Comparison of ENCODE assay signal across 27 cellular contexts in the genomic region with DNA sequence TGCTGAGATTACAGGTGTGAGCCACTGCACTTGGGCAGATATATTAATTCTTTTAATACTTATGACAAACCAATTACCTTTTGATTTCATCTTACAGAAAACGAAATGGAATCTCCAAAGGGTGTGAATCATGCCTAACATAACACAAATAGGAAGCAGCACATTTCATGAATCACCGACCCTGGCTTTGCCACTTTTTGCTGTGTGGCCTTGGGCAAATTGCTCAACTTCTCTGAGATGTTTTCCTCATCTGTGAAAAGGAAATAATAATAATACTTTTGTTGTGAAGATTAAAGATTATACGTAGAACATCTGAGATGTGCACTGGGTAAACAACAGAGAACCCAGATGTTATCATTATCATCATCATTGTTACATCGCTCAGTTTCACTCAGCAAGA. TPM values are rescaled to one million over a fixed set of nuclear protein-coding genes. Genes with fewer than 3 reads are reported as not detected.
A peak's percentile ranks its signal among the peaks of the same experiment; 100 is the strongest.
DNase-seq lines count a peak whose midpoint lies in the region; ATAC-seq, FAIRE-seq and TF ChIP-seq lines count a peak whose summit lies in the region.
"Had no signal": no experiment of that assay in that cellular context is flagged by ENCODE, and none has a peak within 500 bp of the region (broad histone marks: within the 10 kb centered on the region; RNA-seq: fewer than 3 reads in every experiment).

No MANE protein-coding gene starts in this region.

- no peak overlapping the region for H3K4me3 ChIP-seq in breast epithelium
- no peak overlapping the region for H3K4me3 ChIP-seq in K562
- no peak overlapping the region for H3K4me3 ChIP-seq in fibroblast of mammary gland (ENCODE audit: control insufficient read depth, low read depth, low read length)
- H3K4me3 ChIP-seq: BLaER1, SJSA1 had no signal

- no peaks in the 10 kb centered on the region for H3K79me2 ChIP-seq in K562 (ENCODE audit: control insufficient read depth, insufficient read depth, low read length)

- BruUV-seq in MCF 10A (replicated peaks; lab: Mats Ljungman, UMichigan), result no TSS peak
- no TSS peak for BruUV-seq in K562 (replicated peaks; lab: Mats Ljungman, UMichigan)

- TF ChIP-seq CTCF in MCF 10A (IDR thresholded peaks at IDR 0.05; ENCODE audit: unreplicated experiment) (no peak), breast epithelium (IDR thresholded peaks at IDR 0.05) (no peak), K562 (IDR thresholded peaks at IDR 0.05 in 2 of 3, conservative IDR thresholded peaks at IDR 0.05 in 1 of 3; ENCODE audit: insufficient read depth in 2 of 3, low read depth in 1 of 3, low read length in 3 of 3) (no peak), fibroblast of mammary gland (conservative IDR thresholded peaks at IDR 0.05; ENCODE audit: control insufficient read depth, insufficient read depth, low read depth, low read length) (no peak), CD14-positive monocyte (IDR thresholded peaks at IDR 0.05) (no peak)

- no peaks in the 10 kb centered on the region for H3K36me3 Mint-ChIP-seq in MCF 10A (ENCODE audit: insufficient read depth, unreplicated experiment)
- H3K36me3 Mint-ChIP-seq in CD14-positive monocyte, result no peaks in the 10 kb centered on the region

- no peak overlapping the region for H3K27ac ChIP-seq in breast epithelium
- no peak overlapping the region for H3K27ac ChIP-seq in K562 (ENCODE audit: extremely low read depth, low read depth, low read length)
- H3K27ac ChIP-seq: BLaER1, PC-9, SJSA1 had no signal

- no peaks in the 10 kb centered on the region for H4K20me1 ChIP-seq in K562 (replicated peaks; ENCODE audit: control insufficient read depth, insufficient read depth, low read length)
- H4K20me1 ChIP-seq: BLaER1 had no signal

- H3K9ac ChIP-seq in K562 (ENCODE audit: insufficient read depth in 1 of 2, low read depth in 2 of 2, low read length in 2 of 2), result no peak overlapping the region
- H3K9ac ChIP-seq: BLaER1 had no signal

- DNase-seq in MCF 10A (ENCODE audit: unreplicated experiment) (peak; percentile 51), breast epithelium (ENCODE audit: low spot score in 2 of 2) (no peak), K562 (ENCODE audit: extremely low read depth in 1 of 4, low spot score in 3 of 4) (no peak), fibroblast of mammary gland (ENCODE audit: low read depth) (peak; percentile 19), NCI-H187 treated with DMSO at 0.1 percent for 48 hours (lab: John Stamatoyannopoulos, UW) (no peak), SIG-M5 treated with dmso at 0.1 percent for 504 hours (lab: John Stamatoyannopoulos, UW; ENCODE audit: unreplicated experiment) (no peak), CD14-positive monocyte (ENCODE audit: low spot score) (no peak)
- DNase-seq: CD4-positive, alpha-beta T cell; DMS53; H7; KBM-7; NCI-H1092; NCI-H1417 treated with DMSO at 0.1 percent for 48 hours; NCI-H1694 treated with DMSO at 0.1 percent for 48 hours; NCI-H2171 treated with DMSO at 0.1 percent for 48 hours; NCI-H345; NCI-H524; NCI-H774; NK-92 treated with Interleukin-12 subunit alpha and Interleukin-12 subunit beta, amount 100 ng/mL, for 24 hours had no signal

- no peak overlapping the region for H3K27ac Mint-ChIP-seq in MCF 10A (ENCODE audit: low read depth, unreplicated experiment)
- H3K27ac Mint-ChIP-seq in CD14-positive monocyte, result no peak overlapping the region
- H3K27ac Mint-ChIP-seq: CD4-positive, alpha-beta T cell had no signal

- H2AFZ ChIP-seq in K562 (ENCODE audit: low read depth, low read length), result peak overlapping the region; percentile 55
- H2AFZ ChIP-seq: PC-9 had no signal

- no peaks in the 10 kb centered on the region for H3K9me1 ChIP-seq in K562 (ENCODE audit: control insufficient read depth, insufficient read depth, low read length)

- TF ChIP-seq RAD21 in K562 (CRISPR knock-in tag; conservative IDR thresholded peaks at IDR 0.05 in 1 of 2, IDR thresholded peaks at IDR 0.05 in 1 of 2), result no peak

- in situ Hi-C loops in K562 (cut with MboI), result no loop called here

- H3K4me3 Mint-ChIP-seq in MCF 10A (ENCODE audit: unreplicated experiment) (no peak overlapping the region), CD14-positive monocyte (no peak overlapping the region)
- H3K4me3 Mint-ChIP-seq: CD4-positive, alpha-beta T cell had no signal

- POLR2A ChIA-PET in MCF 10A (lab: Yijun Ruan, JAX), result no interaction called here
- POLR2A ChIA-PET in K562 (lab: Yijun Ruan, JAX), result interaction anchor here (1.3 kb wide), 1 partner anchor 15 kb away, joined by 4 read pairs; no protein-coding TSS in a partner anchor

- TF ChIP-seq POLR2A in breast epithelium (IDR thresholded peaks at IDR 0.05) (no peak), K562 (conservative IDR thresholded peaks at IDR 0.05) (no peak)

- FAIRE-seq in K562 (lab: Jason Lieb, UNC), result no peak
- FAIRE-seq: A204.1, GM18507 had no signal

- CTCF ChIA-PET in MCF 10A (lab: Yijun Ruan, JAX), result no interaction called here
- CTCF ChIA-PET in K562 (lab: Yijun Ruan, JAX; ENCODE audit: low intra/inter-chr PET ratio), result no interaction called here

- 31% methylated on average over 4 of the region's 4 CpGs for WGBS in K562 (ENCODE audit: insufficient coverage, low coverage, missing lambda C conversion rate)

- H3K4me1 ChIP-seq in breast epithelium, result peaks cover 0 to 3% of the 10 kb centered on the region in 2 donors
- H3K4me1 ChIP-seq in K562 (replicated peaks in 1 of 2; ENCODE audit: control insufficient read depth in 2 of 2, insufficient read depth in 2 of 2, low read length in 2 of 2), result no peaks in the 10 kb centered on the region; a peak in 2 of 5 replicates
- H3K4me1 ChIP-seq: BLaER1, SJSA1 had no signal

- H3K36me3 ChIP-seq in breast epithelium, result no peaks in the 10 kb centered on the region
- H3K36me3 ChIP-seq in K562 (ENCODE audit: control insufficient read depth, insufficient read depth, low read length), result no peaks in the 10 kb centered on the region
- H3K36me3 ChIP-seq: BLaER1, SJSA1 had no signal

- peak overlapping the region; percentile 62; the same call in 1 of the 2 replicates for H3K4me2 ChIP-seq in K562 (ENCODE audit: insufficient read depth, low read length)
- H3K4me2 ChIP-seq: BLaER1 had no signal

- no peak for ATAC-seq in K562
- ATAC-seq: Right ventricle myocardium inferior had no signal

- no peak for TF ChIP-seq EP300 in K562 (IDR thresholded peaks at IDR 0.05; ENCODE audit: low read length)

- H3K9me3 Mint-ChIP-seq in MCF 10A (ENCODE audit: unreplicated experiment), result no peaks in the 10 kb centered on the region
- H3K9me3 Mint-ChIP-seq in CD14-positive monocyte, result peaks cover 0 to 5% (median 0%) of the 10 kb centered on the region in 7 donors
- H3K9me3 Mint-ChIP-seq: CD4-positive, alpha-beta T cell had no signal

- H3K27me3 Mint-ChIP-seq in MCF 10A (ENCODE audit: insufficient read depth, unreplicated experiment), result peaks cover 24% of the 10 kb centered on the region
- H3K27me3 Mint-ChIP-seq in CD14-positive monocyte (ENCODE audit: low read depth in 3 of 3), result no peaks in the 10 kb centered on the region

- no peaks in the 10 kb centered on the region for H3K27me3 ChIP-seq in breast epithelium
- no peaks in the 10 kb centered on the region for H3K27me3 ChIP-seq in K562 (ENCODE audit: control insufficient read depth in 2 of 2, insufficient read depth in 2 of 2, low read length in 2 of 2)
- H3K27me3 ChIP-seq: BLaER1, SJSA1 had no signal

- H3K4me1 Mint-ChIP-seq in MCF 10A (ENCODE audit: insufficient read depth, unreplicated experiment), result peaks cover 11% of the 10 kb centered on the region
- H3K4me1 Mint-ChIP-seq in CD14-positive monocyte, result no peaks in the 10 kb centered on the region

- intact Hi-C loops in MCF 10A (cut with micrococcal nuclease) (no loop called here), breast epithelium (cut with DNase I; ENCODE audit: low total_unique reads) (no loop called here), K562 (cut with micrococcal nuclease) (no loop called here), CD14-positive monocyte (cut with micrococcal nuclease) (no loop called here)

- no peaks in the 10 kb centered on the region for H3K9me3 ChIP-seq in breast epithelium
- H3K9me3 ChIP-seq in K562 (replicated peaks; ENCODE audit: control insufficient read depth, insufficient read depth, low read depth, low read length), result no peaks in the 10 kb centered on the region
- H3K9me3 ChIP-seq: BLaER1, SJSA1 had no signal

TF ChIP-seq in K562, 482 proteins besides CTCF, POLR2A, EP300 and RAD21 (continues in another document):
- TF ChIP-seq JUN (IDR thresholded peaks at IDR 0.05; ENCODE audit: borderline replicate concordance, low read depth, low read length) (no peak), JUN (CRISPR knock-in tag; IDR thresholded peaks at IDR 0.05; ENCODE audit: borderline replicate concordance) (no peak), ZNF699 (CRISPR knock-in tag; IDR thresholded peaks at IDR 0.05; ENCODE audit: insufficient replicate concordance) (no peak), ZFP36 (IDR thresholded peaks at IDR 0.05; ENCODE audit: low read depth, low read length, partially characterized antibody) (peak; percentile 45), RCOR1 (IDR thresholded peaks at IDR 0.05; ENCODE audit: borderline replicate concordance in 1 of 2, low read depth in 2 of 2, low read length in 2 of 2) (0 out of 4 replicates have a peak, but pooled peaks of 1 of the 2 experiments have one; percentile 9), FOS (IDR thresholded peaks at IDR 0.05; ENCODE audit: extremely low read depth, insufficient read length) (no peak), RBM25 (IDR thresholded peaks at IDR 0.05; ENCODE audit: low read depth, low read length, severe bottlenecking) (peak; percentile 59)

RNA-seq across cellular contexts. Expression of a gene that starts 50.7 kb away (rescaled TPM):
- total RNA-seq in MCF 10A (2022) (not detected in 2 replicates), breast epithelium (10 to 100 TPM in 1 of 3 donors, 1 to 10 TPM in 2; 4.1 to 12.2 (median 4.3) TPM), K562 (2014; rRNA removed) (0.04 TPM in 1 of 2 replicates, not detected in the other), K562 (2014; rRNA removed; fragmentation: Illumina TruSeq; extraction: Trizol) (0.15 and 0.22 TPM in 2 replicates), K562 (2015; rRNA removed; fragmentation: Illumina TruSeq; extraction: Trizol) (0.18 and 0.23 TPM in 2 replicates), K562 (2021) (0.11 and 0.13 TPM in 2 replicates)
- total RNA-seq in K562 (2011; cell fraction: chromatin; rRNA removed; ENCODE audit: low replicate concordance), result 0.11 and 0.25 TPM in 2 replicates
- total RNA-seq in K562 (2011; cell fraction: nucleolus; rRNA removed), result 0.13 TPM in 1 of 2 replicates, not detected in the other
- 0.15 and 0.29 TPM in 2 replicates for total RNA-seq in K562 (2011; cell fraction: nucleoplasm; rRNA removed)
- polyA plus RNA-seq in K562 (2011; rRNA removed) (0.03 and 0.04 TPM in 2 replicates), K562 (2014; fragmentation: Illumina TruSeq; extraction: Trizol) (0.24 and 0.25 TPM in 2 replicates), K562 (2014; fragmentation: Nextera tagmentation; extraction: Ambion mirVana) (under 1 TPM in 1 of 2 experiments, not detected in 1; 0.07 TPM), K562 (2014; rRNA removed) (0.05 TPM in 1 of 2 replicates, not detected in the other), CD14-positive monocyte (not detected)
- polyA plus RNA-seq in K562 (2011; cell fraction: cytosol; rRNA removed), result 0.03 TPM in 1 of 2 replicates, not detected in the other
- 0.13 TPM in 1 of 2 replicates, not detected in the other for polyA plus RNA-seq in K562 (2011; cell fraction: nucleus; rRNA removed)
- polyA plus RNA-seq in K562 (2012), result 0.08 and 0.12 TPM in 2 replicates
- 0.07 TPM in 1 of 2 replicates, not detected in the other for polyA minus RNA-seq in K562 (2011; rRNA and poly(A)+ RNA removed)
- polyA minus RNA-seq in K562 (2011; cell fraction: cytosol; rRNA and poly(A)+ RNA removed), result 2.4 TPM in 1 of 2 replicates, not detected in the other
- polyA minus RNA-seq in K562 (2011; cell fraction: nucleus; rRNA and poly(A)+ RNA removed), result not detected in 2 replicates
- total RNA-seq: Daoy had no signal
- polyA plus RNA-seq: AG04450 had no signal

Comparison
In these comparisons a context has a peak if more than half of its experiments do, and no peak if none do; other contexts are left out.
1. DNase-seq: peak in MCF 10A (single experiment) and fibroblast of mammary gland (single experiment); none in breast epithelium (0 of 2), K562 (0 of 4), NCI-H187 treated with DMSO at 0.1 percent for 48 hours (single experiment), SIG-M5 treated with dmso at 0.1 percent for 504 hours (single experiment) and CD14-positive monocyte (single experiment).